In genomic region chr15:86061581-86061980, GRCh38 we compare ENCODE assay signal across 1 cellular context.
TF ChIP-seq lines count a peak whose summit lies in the region.

No MANE protein-coding gene starts in this region.

TF ChIP-seq in GM23338, 12 proteins besides CTCF, POLR2A, EP300 and RAD21 (continued from another document):
- TF ChIP-seq, protein P1, sequence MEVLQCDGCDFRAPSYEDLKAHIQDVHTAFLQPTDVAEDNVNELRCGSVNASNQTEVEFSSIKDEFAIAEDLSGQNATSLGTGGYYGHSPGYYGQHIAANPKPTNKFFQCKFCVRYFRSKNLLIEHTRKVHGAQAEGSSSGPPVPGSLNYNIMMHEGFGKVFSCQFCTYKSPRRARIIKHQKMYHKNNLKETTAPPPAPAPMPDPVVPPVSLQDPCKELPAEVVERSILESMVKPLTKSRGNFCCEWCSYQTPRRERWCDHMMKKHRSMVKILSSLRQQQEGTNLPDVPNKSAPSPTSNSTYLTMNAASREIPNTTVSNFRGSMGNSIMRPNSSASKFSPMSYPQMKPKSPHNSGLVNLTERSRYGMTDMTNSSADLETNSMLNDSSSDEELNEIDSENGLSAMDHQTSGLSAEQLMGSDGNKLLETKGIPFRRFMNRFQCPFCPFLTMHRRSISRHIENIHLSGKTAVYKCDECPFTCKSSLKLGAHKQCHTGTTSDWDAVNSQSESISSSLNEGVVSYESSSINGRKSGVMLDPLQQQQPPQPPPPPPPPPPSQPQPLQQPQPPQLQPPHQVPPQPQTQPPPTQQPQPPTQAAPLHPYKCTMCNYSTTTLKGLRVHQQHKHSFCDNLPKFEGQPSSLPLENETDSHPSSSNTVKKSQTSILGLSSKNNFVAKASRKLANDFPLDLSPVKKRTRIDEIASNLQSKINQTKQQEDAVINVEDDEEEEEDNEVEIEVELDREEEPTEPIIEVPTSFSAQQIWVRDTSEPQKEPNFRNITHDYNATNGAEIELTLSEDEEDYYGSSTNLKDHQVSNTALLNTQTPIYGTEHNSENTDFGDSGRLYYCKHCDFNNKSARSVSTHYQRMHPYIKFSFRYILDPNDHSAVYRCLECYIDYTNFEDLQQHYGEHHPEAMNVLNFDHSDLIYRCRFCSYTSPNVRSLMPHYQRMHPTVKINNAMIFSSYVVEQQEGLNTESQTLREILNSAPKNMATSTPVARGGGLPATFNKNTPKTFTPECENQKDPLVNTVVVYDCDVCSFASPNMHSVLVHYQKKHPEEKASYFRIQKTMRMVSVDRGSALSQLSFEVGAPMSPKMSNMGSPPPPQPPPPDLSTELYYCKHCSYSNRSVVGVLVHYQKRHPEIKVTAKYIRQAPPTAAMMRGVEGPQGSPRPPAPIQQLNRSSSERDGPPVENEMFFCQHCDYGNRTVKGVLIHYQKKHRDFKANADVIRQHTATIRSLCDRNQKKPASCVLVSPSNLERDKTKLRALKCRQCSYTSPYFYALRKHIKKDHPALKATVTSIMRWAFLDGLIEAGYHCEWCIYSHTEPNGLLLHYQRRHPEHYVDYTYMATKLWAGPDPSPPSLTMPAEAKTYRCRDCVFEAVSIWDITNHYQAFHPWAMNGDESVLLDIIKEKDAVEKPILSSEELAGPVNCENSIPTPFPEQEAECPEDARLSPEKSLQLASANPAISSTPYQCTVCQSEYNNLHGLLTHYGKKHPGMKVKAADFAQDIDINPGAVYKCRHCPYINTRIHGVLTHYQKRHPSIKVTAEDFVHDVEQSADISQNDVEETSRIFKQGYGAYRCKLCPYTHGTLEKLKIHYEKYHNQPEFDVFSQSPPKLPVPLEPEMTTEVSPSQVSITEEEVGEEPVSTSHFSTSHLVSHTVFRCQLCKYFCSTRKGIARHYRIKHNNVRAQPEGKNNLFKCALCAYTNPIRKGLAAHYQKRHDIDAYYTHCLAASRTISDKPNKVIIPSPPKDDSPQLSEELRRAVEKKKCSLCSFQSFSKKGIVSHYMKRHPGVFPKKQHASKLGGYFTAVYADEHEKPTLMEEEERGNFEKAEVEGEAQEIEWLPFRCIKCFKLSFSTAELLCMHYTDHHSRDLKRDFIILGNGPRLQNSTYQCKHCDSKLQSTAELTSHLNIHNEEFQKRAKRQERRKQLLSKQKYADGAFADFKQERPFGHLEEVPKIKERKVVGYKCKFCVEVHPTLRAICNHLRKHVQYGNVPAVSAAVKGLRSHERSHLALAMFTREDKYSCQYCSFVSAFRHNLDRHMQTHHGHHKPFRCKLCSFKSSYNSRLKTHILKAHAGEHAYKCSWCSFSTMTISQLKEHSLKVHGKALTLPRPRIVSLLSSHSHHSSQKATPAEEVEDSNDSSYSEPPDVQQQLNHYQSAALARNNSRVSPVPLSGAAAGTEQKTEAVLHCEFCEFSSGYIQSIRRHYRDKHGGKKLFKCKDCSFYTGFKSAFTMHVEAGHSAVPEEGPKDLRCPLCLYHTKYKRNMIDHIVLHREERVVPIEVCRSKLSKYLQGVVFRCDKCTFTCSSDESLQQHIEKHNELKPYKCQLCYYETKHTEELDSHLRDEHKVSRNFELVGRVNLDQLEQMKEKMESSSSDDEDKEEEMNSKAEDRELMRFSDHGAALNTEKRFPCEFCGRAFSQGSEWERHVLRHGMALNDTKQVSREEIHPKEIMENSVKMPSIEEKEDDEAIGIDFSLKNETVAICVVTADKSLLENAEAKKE (CRISPR knock-in tag; IDR thresholded peaks at IDR 0.05), result no peak
- TF ChIP-seq CREB1 (CRISPR knock-in tag; IDR thresholded peaks at IDR 0.05; ENCODE audit: low read depth), result no peak
- no peak for TF ChIP-seq ZNF114 (CRISPR knock-in tag; IDR thresholded peaks at IDR 0.05)
- no peak for TF ChIP-seq NANOG (IDR thresholded peaks at IDR 0.05; ENCODE audit: borderline replicate concordance)
- no peak for TF ChIP-seq ZNF331 (CRISPR knock-in tag; IDR thresholded peaks at IDR 0.05; ENCODE audit: low read depth)
- no peak for TF ChIP-seq JUNB (IDR thresholded peaks at IDR 0.05; ENCODE audit: unreplicated experiment)
TF ChIP-seq in GM23338: peak in this region for 0.
